ENCODE assay signal across 8 cellular contexts in genomic region chr7:103446046-103446520, GRCh38. TPM values are rescaled to one million over a fixed set of nuclear protein-coding genes. Genes with fewer than 3 reads are reported as not detected.
A peak's percentile ranks its signal among the peaks of the same experiment; 100 is the strongest.
DNase-seq lines count a peak whose midpoint lies in the region; ATAC-seq, FAIRE-seq and TF ChIP-seq lines count a peak whose summit lies in the region.

TSS of gene SLC26A5 (minus strand) at chr7:103446207. CDS start at chr7:103421514, 24,693 bp downstream.

- H3K4me3 ChIP-seq in K562 (peak within 1 kb of the TSS; percentile 32), thyroid gland (replicated peaks in 1 of 3) (peak within 1 kb of the TSS in 2 of 3 donors; percentile 18 to 28)

- H3K4me3 Mint-ChIP-seq in activated T-cell treated with anti-CD3 and anti-CD28 coated beads, Interleukin-2, amount 50 U/mL, for 24 hours = peak within 1 kb of the TSS; percentile 58

- peaks cover 34 to 39% of the 10 kb centered on the region in 2 experiments for H3K27me3 ChIP-seq in K562 (ENCODE audit: control insufficient read depth in 2 of 2, insufficient read depth in 2 of 2, low read length in 2 of 2)
- H3K27me3 ChIP-seq in thyroid gland = no peaks in the 10 kb centered on the region

- H3K9me3 Mint-ChIP-seq in activated T-cell treated with anti-CD3 and anti-CD28 coated beads, Interleukin-2, amount 50 U/mL, for 24 hours = no peaks in the 10 kb centered on the region

- FAIRE-seq in K562 (lab: Jason Lieb, UNC) = no peak

- peaks cover 84% of the 10 kb centered on the region for H3K27me3 Mint-ChIP-seq in activated T-cell treated with anti-CD3 and anti-CD28 coated beads, Interleukin-2, amount 50 U/mL, for 24 hours

- peak; percentile 38 for DNase-seq in activated T-cell treated with anti-CD3 and anti-CD28 coated beads, Interleukin-2, amount 50 U/mL, for 24 hours
- no peak for DNase-seq in activated T-cell treated with anti-CD3 and anti-CD28 coated beads, Interleukin-2, amount 50 U/mL, for 1 hour
- peak; percentile 33 for DNase-seq in NCI-H1417 treated with DMSO at 0.1 percent for 48 hours (lab: John Stamatoyannopoulos, UW)
- DNase-seq in K562 (ENCODE audit: extremely low read depth in 1 of 4, low spot score in 3 of 4) = peak; percentile 63 to 74 (median 70)
- DNase-seq in left kidney (ENCODE audit: low read depth, low spot score) = peak; percentile 71
- peak; percentile 58 to 70 for DNase-seq in thyroid gland
- DNase-seq in NCI-H1694 treated with DMSO at 0.1 percent for 48 hours (lab: John Stamatoyannopoulos, UW) = no peak
- no peak for DNase-seq in NCI-H1048 (lab: John Stamatoyannopoulos, UW)

- ATAC-seq in K562 = peak; percentile 96

- no peak for TF ChIP-seq CTCF in K562 (IDR thresholded peaks at IDR 0.05 in 2 of 3, conservative IDR thresholded peaks at IDR 0.05 in 1 of 3; ENCODE audit: insufficient read depth in 2 of 3, low read depth in 1 of 3, low read length in 3 of 3)
- no peak for TF ChIP-seq CTCF in thyroid gland (IDR thresholded peaks at IDR 0.05)

- H3K27ac Mint-ChIP-seq in activated T-cell treated with anti-CD3 and anti-CD28 coated beads, Interleukin-2, amount 50 U/mL, for 24 hours = no peak within 1 kb of the TSS

- no peak for TF ChIP-seq POLR2A in K562 (conservative IDR thresholded peaks at IDR 0.05)
- peak in 1 of 2 donors; percentile 55 for TF ChIP-seq POLR2A in thyroid gland (IDR thresholded peaks at IDR 0.05)

- no TSS peak for BruUV-seq in K562 (replicated peaks; lab: Mats Ljungman, UMichigan)

- no peak within 1 kb of the TSS for H3K27ac ChIP-seq in K562 (ENCODE audit: extremely low read depth, low read depth, low read length)
- H3K27ac ChIP-seq in thyroid gland = peak within 1 kb of the TSS; percentile 44 to 56 (median 52)

- intact Hi-C loops in K562 (cut with micrococcal nuclease) = loop anchor here (2.0 to 5.0 kb wide), 3 partner anchors 79 to 306 kb away; no protein-coding TSS in a partner anchor
- intact Hi-C loops in thyroid gland (cut with DNase I) = no loop called here

- H3K9me3 ChIP-seq in K562 (replicated peaks; ENCODE audit: control insufficient read depth, insufficient read depth, low read depth, low read length) (no peaks in the 10 kb centered on the region), thyroid gland (no peaks in the 10 kb centered on the region)

- in situ Hi-C loops in K562 (cut with MboI) = no loop called here

- H3K36me3 ChIP-seq in K562 (ENCODE audit: control insufficient read depth, insufficient read depth, low read length) (no peaks in the 10 kb centered on the region), thyroid gland (no peaks in the 10 kb centered on the region)

- no peaks in the 10 kb centered on the region for H3K79me2 ChIP-seq in K562 (ENCODE audit: control insufficient read depth, insufficient read depth, low read length)

- 6% methylated on average over 37 of the region's 54 CpGs for WGBS in K562 (ENCODE audit: insufficient coverage, low coverage, missing lambda C conversion rate)
- WGBS in thyroid gland, 2 donors = 7 to 15% methylated on average over 7 to 18 of the region's 54 CpGs

- CTCF ChIA-PET in K562 (lab: Yijun Ruan, JAX; ENCODE audit: low intra/inter-chr PET ratio) = interaction anchor here (1.6 kb wide), 1 partner anchor 714 kb away, joined by 5 read pairs; no protein-coding TSS in a partner anchor

- H3K4me1 ChIP-seq in K562 (replicated peaks in 1 of 2; ENCODE audit: control insufficient read depth in 2 of 2, insufficient read depth in 2 of 2, low read length in 2 of 2) (peaks cover 9 to 14% of the 10 kb centered on the region in 2 experiments; a peak in 4 of 5 replicates), thyroid gland (peaks cover 10 to 21% of the 10 kb centered on the region in 2 donors)

- POLR2A ChIA-PET in K562 (lab: Yijun Ruan, JAX) = interaction anchor here (1.0 kb wide), 1 partner anchor 9 kb away, joined by 3 read pairs; no protein-coding TSS in a partner anchor

- H3K4me1 Mint-ChIP-seq in activated T-cell treated with anti-CD3 and anti-CD28 coated beads, Interleukin-2, amount 50 U/mL, for 24 hours (ENCODE audit: low read depth) = peaks cover 12% of the 10 kb centered on the region

- H2AFZ ChIP-seq in K562 (ENCODE audit: low read depth, low read length) = peak within 1 kb of the TSS; percentile 72

- peak within 1 kb of the TSS in 1 of 2 experiments; percentile 88; a peak in 2 of 4 replicates for H3K9ac ChIP-seq in K562 (ENCODE audit: insufficient read depth in 1 of 2, low read depth in 2 of 2, low read length in 2 of 2)

- H3K36me3 Mint-ChIP-seq in activated T-cell treated with anti-CD3 and anti-CD28 coated beads, Interleukin-2, amount 50 U/mL, for 24 hours (ENCODE audit: low read depth) = no peaks in the 10 kb centered on the region

- no peak for TF ChIP-seq RAD21 in K562 (CRISPR knock-in tag; conservative IDR thresholded peaks at IDR 0.05 in 1 of 2, IDR thresholded peaks at IDR 0.05 in 1 of 2)

- TF ChIP-seq EP300 in K562 (IDR thresholded peaks at IDR 0.05; ENCODE audit: low read length) = no peak

- no peaks in the 10 kb centered on the region for H3K9me1 ChIP-seq in K562 (ENCODE audit: control insufficient read depth, insufficient read depth, low read length)

- H3K4me2 ChIP-seq in K562 (ENCODE audit: insufficient read depth, low read length) = peak within 1 kb of the TSS; percentile 67

- H4K20me1 ChIP-seq in K562 (replicated peaks; ENCODE audit: control insufficient read depth, insufficient read depth, low read length) = no peaks in the 10 kb centered on the region

TF ChIP-seq in K562, 482 proteins besides CTCF, POLR2A, EP300 and RAD21 (continues in another document):
- TF ChIP-seq ZNF146 (CRISPR knock-in tag; IDR thresholded peaks at IDR 0.05; ENCODE audit: unreplicated experiment) = no peak
- 0 out of 2 replicates have a peak, but pooled peaks have one; percentile 28 for TF ChIP-seq L3MBTL2 (IDR thresholded peaks at IDR 0.05)
- TF ChIP-seq UBTF (IDR thresholded peaks at IDR 0.05; ENCODE audit: borderline replicate concordance in 1 of 2, low read depth in 2 of 2, low read length in 2 of 2) = peak; percentile 52 to 67; a peak in 2 of 4 replicates
- TF ChIP-seq ATF3 (IDR thresholded peaks at IDR 0.05) = no peak
- no peak for TF ChIP-seq ATF3 (CRISPR knock-in tag; conservative IDR thresholded peaks at IDR 0.05)
- peak; percentile 73; the same call in 1 of the 2 replicates for TF ChIP-seq CTBP1 (IDR thresholded peaks at IDR 0.05; ENCODE audit: borderline replicate concordance)
- no peak for TF ChIP-seq SMC3 (conservative IDR thresholded peaks at IDR 0.05; ENCODE audit: insufficient read depth, low read depth, low read length)
- no peak for TF ChIP-seq ZNF143 (CRISPR knock-in tag; IDR thresholded peaks at IDR 0.05)
- TF ChIP-seq RB1 (IDR thresholded peaks at IDR 0.05; ENCODE audit: low read depth) = peak; percentile 56; the same call in 1 of the 2 replicates
- TF ChIP-seq E2F6 (IDR thresholded peaks at IDR 0.05; ENCODE audit: borderline replicate concordance in 1 of 2, extremely low read depth in 1 of 2, insufficient read depth in 1 of 2, insufficient read length in 1 of 2, low read depth in 1 of 2, low read length in 1 of 2, poor library complexity in 1 of 2, severe bottlenecking in 1 of 2) = peak; percentile 16 to 62

RNA-seq across cellular contexts. Expression of gene SLC26A5, which starts in this region (rescaled TPM):
- total RNA-seq in K562 (2011; cell fraction: chromatin; rRNA removed; ENCODE audit: low replicate concordance) = not detected in 2 replicates
- total RNA-seq in K562 (2011; cell fraction: nucleolus; rRNA removed) = not detected in 2 replicates
- not detected in 2 replicates for total RNA-seq in K562 (2011; cell fraction: nucleoplasm; rRNA removed)
- total RNA-seq in K562 (2014; rRNA removed) (not detected in 2 replicates), K562 (2014; rRNA removed; fragmentation: Illumina TruSeq; extraction: Trizol) (not detected in 2 replicates), K562 (2015; rRNA removed; fragmentation: Illumina TruSeq; extraction: Trizol) (not detected in 2 replicates), K562 (2021) (not detected in 2 replicates), thyroid gland (1 to 10 TPM; 1.9 to 4.0 (median 3.5) TPM)
- polyA plus RNA-seq in K562 (2011; rRNA removed) (not detected in 2 replicates), K562 (2014; fragmentation: Illumina TruSeq; extraction: Trizol) (not detected in 2 replicates), K562 (2014; fragmentation: Nextera tagmentation; extraction: Ambion mirVana) (not detected), K562 (2014; rRNA removed) (not detected in 2 replicates)
- polyA plus RNA-seq in K562 (2011; cell fraction: cytosol; rRNA removed) = not detected in 2 replicates
- polyA plus RNA-seq in K562 (2011; cell fraction: nucleus; rRNA removed) = not detected in 2 replicates
- polyA plus RNA-seq in K562 (2012) = not detected in 2 replicates
- 0.09 TPM in 1 of 2 replicates, not detected in the other for polyA minus RNA-seq in K562 (2011; rRNA and poly(A)+ RNA removed)
- not detected in 2 replicates for polyA minus RNA-seq in K562 (2011; cell fraction: cytosol; rRNA and poly(A)+ RNA removed)
- polyA minus RNA-seq in K562 (2011; cell fraction: nucleus; rRNA and poly(A)+ RNA removed) = not detected in 2 replicates

Comparison
In these comparisons a context has a peak if more than half of its experiments do, and no peak if none do; other contexts are left out.
1. DNase-seq: peak in activated T-cell treated with anti-CD3 and anti-CD28 coated beads, Interleukin-2, amount 50 U/mL, for 24 hours (single experiment), NCI-H1417 treated with DMSO at 0.1 percent for 48 hours (single experiment), left kidney (single experiment) and thyroid gland (2 of 2); none in activated T-cell treated with anti-CD3 and anti-CD28 coated beads, Interleukin-2, amount 50 U/mL, for 1 hour (single experiment), NCI-H1694 treated with DMSO at 0.1 percent for 48 hours (single experiment) and NCI-H1048 (single experiment).
2. Peak in DNase-seq, ATAC-seq, H3K4me3 ChIP-seq and H3K4me2 ChIP-seq in K562; RNA of the gene not detected or under 1 TPM.